ENCODE assay signal across 23 cellular contexts in the genomic region with DNA sequence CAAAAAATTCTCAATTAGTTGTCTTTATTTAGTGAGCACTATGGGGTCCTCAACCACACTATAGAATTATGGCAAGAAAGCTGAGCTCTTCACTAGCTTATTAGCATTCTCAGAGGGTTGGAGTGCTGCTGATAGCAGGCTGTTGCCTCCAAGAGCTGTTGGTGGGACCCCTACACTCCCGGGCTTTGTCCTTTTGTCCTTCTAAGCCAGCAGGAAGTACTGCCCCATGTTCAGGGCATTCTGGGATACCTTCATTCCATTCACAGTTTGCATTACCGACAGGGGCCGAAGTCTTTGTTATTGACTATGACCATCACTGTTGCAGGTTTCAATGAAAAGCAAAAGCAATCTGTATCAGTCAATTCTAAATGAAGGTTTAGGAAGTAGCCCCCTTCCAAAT.
"Had no signal": no experiment of that assay in that cellular context is flagged by ENCODE, and none has a peak within 500 bp of the region (broad histone marks: within the 10 kb centered on the region; RNA-seq: fewer than 3 reads in every experiment).

No MANE protein-coding gene starts in this region.

- H3K27me3 ChIP-seq: pancreas, right atrium auricular region, testis, vagina had no signal

- DNase-seq: activated CD4-positive, alpha-beta T cell treated with anti-CD3 and anti-CD28 coated beads for 4 hours; activated CD4-positive, alpha-beta T cell treated with anti-CD3 and anti-CD28 coated beads, Interleukin-2, amount 50 U/mL, for 48 hours; activated CD4-positive, CD25-positive, alpha-beta regulatory T cell; activated CD8-positive, alpha-beta memory T cell treated with anti-CD3 and anti-CD28 coated beads, Interleukin-2, amount 50 U/mL, for 48 hours; activated naive CD4-positive, alpha-beta T cell treated with Interleukin-2 at 50 U/mL for 16 hours; activated naive CD8-positive, alpha-beta T cell treated with anti-CD3 and anti-CD28 coated beads, Interleukin-2, amount 10 ng/mL, durations not matched to agents 7 days and 5 days; activated T-cell treated with anti-CD3 and anti-CD28 coated beads, Interleukin-2, amount 50 U/mL, for 48 hours; amygdala; cerebellar nuclear complex; cortex of kidney; foreskin fibroblast; heart right ventricle; left ventricle myocardium superior; pancreas; psoas muscle; spleen; stimulated activated CD4-positive, alpha-beta T cell treated with anti-CD3 and anti-CD28 coated beads, Interleukin-4, amount 100 ng/mL, for 1 hour; stimulated activated naive CD4-positive, alpha-beta T cell; testis; trophoblast cell had no signal

- ATAC-seq: heart right ventricle; left ventricle myocardium superior; natural killer cell treated with Interleukin-12 subunit alpha and Interleukin-12 subunit beta and Interleukin-15 and Interleukin-18, amount 100 ng/mL, for 72 hours; pancreas; psoas muscle had no signal

- H3K4me3 Mint-ChIP-seq: activated naive CD8-positive, alpha-beta T cell treated with anti-CD3 and anti-CD28 coated beads, Interleukin-2, amount 10 ng/mL, durations not matched to agents 7 days and 5 days; natural killer cell treated with Interleukin-12 subunit alpha and Interleukin-12 subunit beta and Interleukin-15 and Interleukin-18, amount 100 ng/mL, for 72 hours had no signal

- H3K27ac Mint-ChIP-seq: activated naive CD8-positive, alpha-beta T cell treated with anti-CD3 and anti-CD28 coated beads, Interleukin-2, amount 10 ng/mL, durations not matched to agents 7 days and 5 days; natural killer cell treated with Interleukin-12 subunit alpha and Interleukin-12 subunit beta and Interleukin-15 and Interleukin-18, amount 100 ng/mL, for 72 hours had no signal

- H3K9me3 ChIP-seq: heart right ventricle, pancreas, psoas muscle, right atrium auricular region, spleen, testis, vagina had no signal

- H3K27ac ChIP-seq: heart right ventricle, pancreas, psoas muscle, right atrium auricular region, spleen, testis, vagina had no signal

- H3K36me3 Mint-ChIP-seq: activated naive CD8-positive, alpha-beta T cell treated with anti-CD3 and anti-CD28 coated beads, Interleukin-2, amount 10 ng/mL, durations not matched to agents 7 days and 5 days; natural killer cell treated with Interleukin-12 subunit alpha and Interleukin-12 subunit beta and Interleukin-15 and Interleukin-18, amount 100 ng/mL, for 72 hours had no signal

- H3K36me3 ChIP-seq: heart right ventricle, pancreas, right atrium auricular region, spleen, vagina had no signal

- H3K4me1 ChIP-seq: heart right ventricle, pancreas, psoas muscle, right atrium auricular region, spleen, vagina had no signal

- H3K9me3 Mint-ChIP-seq: activated naive CD8-positive, alpha-beta T cell treated with anti-CD3 and anti-CD28 coated beads, Interleukin-2, amount 10 ng/mL, durations not matched to agents 7 days and 5 days had no signal

- H3K4me1 Mint-ChIP-seq: activated naive CD8-positive, alpha-beta T cell treated with anti-CD3 and anti-CD28 coated beads, Interleukin-2, amount 10 ng/mL, durations not matched to agents 7 days and 5 days had no signal

- H3K4me3 ChIP-seq: heart right ventricle, pancreas, psoas muscle, right atrium auricular region, spleen, testis, vagina had no signal
